18 cellular contexts compared by ENCODE assay signal in genomic region chr6:121617388-121617787, GRCh38.
DNase-seq lines count a peak whose midpoint lies in the region; ATAC-seq and TF ChIP-seq lines count a peak whose summit lies in the region.
"Had no signal": no experiment of that assay in that cellular context is flagged by ENCODE, and none has a peak within 500 bp of the region (broad histone marks: within the 10 kb centered on the region; RNA-seq: fewer than 3 reads in every experiment).

No MANE protein-coding gene starts in this region.

- H3K4me1 ChIP-seq in GM23338 (ENCODE audit: insufficient read depth) (peaks cover 34% of the 10 kb centered on the region), HUES6 (ENCODE audit: control insufficient read depth, insufficient read depth, low read length) (peaks cover 37% of the 10 kb centered on the region), iPS-20b (ENCODE audit: insufficient read depth, low read length) (peaks cover 25% of the 10 kb centered on the region), upper lobe of right lung (no peaks in the 10 kb centered on the region), foreskin keratinocyte (peaks cover 6% of the 10 kb centered on the region)
- H3K4me1 ChIP-seq: BLaER1, HAP-1 had no signal

- H3K27ac ChIP-seq in GM23338 (ENCODE audit: low read depth) (peak overlapping the region; percentile 93), HUES6 (ENCODE audit: low read depth, low read length) (peak overlapping the region; percentile 96), iPS-20b (ENCODE audit: low read length) (no peak overlapping the region), upper lobe of right lung (no peak overlapping the region), foreskin keratinocyte (no peak overlapping the region)
- H3K27ac ChIP-seq: BLaER1, C4-2B, GM23248 had no signal

- ATAC-seq in GM23338: no peak
- no peak for ATAC-seq in WTC11
- ATAC-seq in upper lobe of right lung: no peak
- no peak for ATAC-seq in foreskin keratinocyte
- ATAC-seq: CD8-positive, alpha-beta T cell had no signal

- H3K36me3 ChIP-seq in GM23338 (ENCODE audit: insufficient read depth) (no peaks in the 10 kb centered on the region), HUES6 (ENCODE audit: control insufficient read depth, insufficient read depth, low read length) (peaks cover 1% of the 10 kb centered on the region; the same call in 1 of the 2 replicates), iPS-20b (ENCODE audit: insufficient read depth, low read depth, low read length) (no peaks in the 10 kb centered on the region), upper lobe of right lung (no peaks in the 10 kb centered on the region)
- H3K36me3 ChIP-seq: BLaER1, HAP-1 had no signal

- no peak overlapping the region; the same call in 1 of the 2 replicates for H3K4me2 ChIP-seq in GM23338
- H3K4me2 ChIP-seq: BLaER1 had no signal

- no peak overlapping the region for H2AFZ ChIP-seq in GM23338
- H2AFZ ChIP-seq: GM23248 had no signal

- DNase-seq in GM23338 (ENCODE audit: low spot score) (no peak), WTC11 (ENCODE audit: low spot score) (no peak), upper lobe of right lung (no peak), SKM-1 (lab: John Stamatoyannopoulos, UW; ENCODE audit: unreplicated experiment) (no peak), foreskin keratinocyte (no peak)
- DNase-seq: Caco-2; CD4-positive, CD25-positive, alpha-beta regulatory T cell; CD8-positive, alpha-beta T cell; DMS153; DND-41; GM23248; HFFc6 had no signal

- H3K27me3 ChIP-seq in GM23338 (ENCODE audit: insufficient read depth): no peaks in the 10 kb centered on the region
- H3K27me3 ChIP-seq in HUES6 (ENCODE audit: control insufficient read depth, insufficient read depth, low read length): no peaks in the 10 kb centered on the region
- H3K27me3 ChIP-seq in iPS-20b (ENCODE audit: insufficient read depth, low read length): no peaks in the 10 kb centered on the region
- H3K27me3 ChIP-seq in upper lobe of right lung: no peaks in the 10 kb centered on the region
- H3K27me3 ChIP-seq in foreskin keratinocyte: no peaks in the 10 kb centered on the region
- H3K27me3 ChIP-seq: BLaER1 had no signal

- H4K20me1 ChIP-seq in GM23338 (replicated peaks; ENCODE audit: insufficient read depth): no peaks in the 10 kb centered on the region
- H4K20me1 ChIP-seq: BLaER1 had no signal

- no peaks in the 10 kb centered on the region for H3K9me2 ChIP-seq in GM23338 (ENCODE audit: insufficient read depth)

- POLR2A ChIA-PET in WTC11 (lab: Charles Lee): no interaction called here

- H3F3A ChIP-seq in GM23338 (replicated peaks; ENCODE audit: low read depth): no peaks in the 10 kb centered on the region

- H3K4me3 ChIP-seq in GM23338 (no peak overlapping the region), HUES6 (ENCODE audit: low read depth, low read length) (no peak overlapping the region), iPS-20b (ENCODE audit: low read length) (no peak overlapping the region), upper lobe of right lung (no peak overlapping the region)
- H3K4me3 ChIP-seq: BLaER1, GM23248, HAP-1 had no signal

- 0 out of 2 replicates have a peak, but pooled peaks cover 3% of the 10 kb centered on the region for H3K79me2 ChIP-seq in GM23338 (replicated peaks; ENCODE audit: insufficient read depth)

- peaks cover 10% of the 10 kb centered on the region for H3K36me3 Mint-ChIP-seq in GM23338 (ENCODE audit: low read depth)
- H3K36me3 Mint-ChIP-seq in WTC11: peaks cover 12% of the 10 kb centered on the region
- H3K36me3 Mint-ChIP-seq: CD4-positive, CD25-positive, alpha-beta regulatory T cell; CD8-positive, alpha-beta T cell had no signal

- no peak for TF ChIP-seq CTCF in GM23338 (conservative IDR thresholded peaks at IDR 0.05; ENCODE audit: low read depth in 2 of 2)
- no peak for TF ChIP-seq CTCF in WTC11 (IDR thresholded peaks at IDR 0.05)
- no peak for TF ChIP-seq CTCF in upper lobe of right lung (IDR thresholded peaks at IDR 0.05)
- no peak for TF ChIP-seq CTCF in foreskin keratinocyte (conservative IDR thresholded peaks at IDR 0.05)

- no peak overlapping the region for H3K9ac ChIP-seq in HUES6 (ENCODE audit: low read length)
- H3K9ac ChIP-seq in iPS-20b (ENCODE audit: low read depth, low read length): peak overlapping the region; percentile 12; the same call in 1 of the 2 replicates
- H3K9ac ChIP-seq: BLaER1, GM23248 had no signal

- H3K4me3 Mint-ChIP-seq in GM23338: no peak overlapping the region
- no peak overlapping the region for H3K4me3 Mint-ChIP-seq in WTC11
- H3K4me3 Mint-ChIP-seq: B cell; CD4-positive, CD25-positive, alpha-beta regulatory T cell; CD8-positive, alpha-beta T cell; HFFc6 had no signal

- H3K27me3 Mint-ChIP-seq in GM23338 (ENCODE audit: insufficient read depth, low read depth, poor library complexity) (no peaks in the 10 kb centered on the region), WTC11 (ENCODE audit: low read depth) (no peaks in the 10 kb centered on the region)
- H3K27me3 Mint-ChIP-seq: B cell; CD4-positive, CD25-positive, alpha-beta regulatory T cell had no signal

- peaks cover 5% of the 10 kb centered on the region for H3K9me3 Mint-ChIP-seq in GM23338
- peaks cover 17% of the 10 kb centered on the region for H3K9me3 Mint-ChIP-seq in WTC11
- H3K9me3 Mint-ChIP-seq: CD8-positive, alpha-beta T cell; HFFc6 had no signal

- CTCF ChIA-PET in WTC11 (lab: Charles Lee): interaction anchor here (0.6 kb wide), 1 partner anchor 62 kb away, joined by 3 read pairs; no protein-coding TSS in a partner anchor

- H3K9me3 ChIP-seq in HUES6 (ENCODE audit: control insufficient read depth, insufficient read depth, low read depth, low read length) (no peaks in the 10 kb centered on the region), iPS-20b (ENCODE audit: insufficient read depth, low read depth, low read length) (no peaks in the 10 kb centered on the region), upper lobe of right lung (no peaks in the 10 kb centered on the region)
- H3K9me3 ChIP-seq: BLaER1, Caco-2, HAP-1 had no signal

- H3K27ac Mint-ChIP-seq in GM23338 (no peak overlapping the region), WTC11 (peak overlapping the region; percentile 88; the same call in 1 of the 2 replicates)
- H3K27ac Mint-ChIP-seq: B cell; CD4-positive, CD25-positive, alpha-beta regulatory T cell; CD8-positive, alpha-beta T cell; HFFc6 had no signal

- intact Hi-C loops in upper lobe of right lung (cut with DNase I): no loop called here

- H3K4me1 Mint-ChIP-seq in GM23338 (peaks cover 49% of the 10 kb centered on the region), WTC11 (peaks cover 75% of the 10 kb centered on the region)
- H3K4me1 Mint-ChIP-seq: B cell; CD4-positive, CD25-positive, alpha-beta regulatory T cell had no signal

TF ChIP-seq in WTC11, 78 proteins besides CTCF, POLR2A, EP300 and RAD21 (continues in another document):
- TF ChIP-seq ELF4 (CRISPR knock-in tag; IDR thresholded peaks at IDR 0.05; ENCODE audit: low read depth) (no peak), MXD4 (CRISPR knock-in tag; IDR thresholded peaks at IDR 0.05; ENCODE audit: borderline replicate concordance) (no peak), GABPB1 (CRISPR knock-in tag; IDR thresholded peaks at IDR 0.05) (no peak), PRRX2 (CRISPR knock-in tag; IDR thresholded peaks at IDR 0.05) (no peak), HMGXB4 (CRISPR knock-in tag; IDR thresholded peaks at IDR 0.05) (no peak), ARID4B (CRISPR knock-in tag; IDR thresholded peaks at IDR 0.05; ENCODE audit: borderline replicate concordance) (no peak), CREB1 (CRISPR knock-in tag; IDR thresholded peaks at IDR 0.05) (no peak), ZBTB21 (CRISPR knock-in tag; IDR thresholded peaks at IDR 0.05; ENCODE audit: borderline replicate concordance) (no peak), NFATC4 (CRISPR knock-in tag; IDR thresholded peaks at IDR 0.05) (no peak)

Comparison
In these comparisons a context has a peak if more than half of its experiments do, and no peak if none do; other contexts are left out.
1. H3K27ac ChIP-seq: peak in GM23338 (single experiment) and HUES6 (single experiment); none in iPS-20b (single experiment), upper lobe of right lung (single experiment) and foreskin keratinocyte (single experiment).